ENCODE assay signal across 1 cellular context in genomic region chr6:159997498-159998101, GRCh38.
TF ChIP-seq lines count a peak whose summit lies in the region.

No MANE protein-coding gene starts in this region.

TF ChIP-seq in K562, 482 proteins besides CTCF, POLR2A, EP300 and RAD21 (continued from another document):
- TF ChIP-seq, protein P1, sequence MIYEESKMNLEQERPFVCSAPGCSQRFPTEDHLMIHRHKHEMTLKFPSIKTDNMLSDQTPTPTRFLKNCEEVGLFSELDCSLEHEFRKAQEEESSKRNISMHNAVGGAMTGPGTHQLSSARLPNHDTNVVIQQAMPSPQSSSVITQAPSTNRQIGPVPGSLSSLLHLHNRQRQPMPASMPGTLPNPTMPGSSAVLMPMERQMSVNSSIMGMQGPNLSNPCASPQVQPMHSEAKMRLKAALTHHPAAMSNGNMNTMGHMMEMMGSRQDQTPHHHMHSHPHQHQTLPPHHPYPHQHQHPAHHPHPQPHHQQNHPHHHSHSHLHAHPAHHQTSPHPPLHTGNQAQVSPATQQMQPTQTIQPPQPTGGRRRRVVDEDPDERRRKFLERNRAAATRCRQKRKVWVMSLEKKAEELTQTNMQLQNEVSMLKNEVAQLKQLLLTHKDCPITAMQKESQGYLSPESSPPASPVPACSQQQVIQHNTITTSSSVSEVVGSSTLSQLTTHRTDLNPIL (CRISPR knock-in tag; IDR thresholded peaks at IDR 0.05): no peak
- TF ChIP-seq HMG20B (CRISPR knock-in tag; IDR thresholded peaks at IDR 0.05) (no peak), ESRRA (IDR thresholded peaks at IDR 0.05; ENCODE audit: borderline replicate concordance, low read depth) (no peak), TBL1XR1 (IDR thresholded peaks at IDR 0.05; ENCODE audit: low read length in 2 of 2) (no peak), EP400 (IDR thresholded peaks at IDR 0.05) (no peak), TCF7 (IDR thresholded peaks at IDR 0.05; ENCODE audit: borderline replicate concordance) (no peak), ZNF311 (CRISPR knock-in tag; IDR thresholded peaks at IDR 0.05) (no peak), HDAC8 (tag; IDR thresholded peaks at IDR 0.05) (no peak), ZNF347 (CRISPR knock-in tag; IDR thresholded peaks at IDR 0.05; ENCODE audit: low read depth) (no peak)
- TF ChIP-seq, protein P2, sequence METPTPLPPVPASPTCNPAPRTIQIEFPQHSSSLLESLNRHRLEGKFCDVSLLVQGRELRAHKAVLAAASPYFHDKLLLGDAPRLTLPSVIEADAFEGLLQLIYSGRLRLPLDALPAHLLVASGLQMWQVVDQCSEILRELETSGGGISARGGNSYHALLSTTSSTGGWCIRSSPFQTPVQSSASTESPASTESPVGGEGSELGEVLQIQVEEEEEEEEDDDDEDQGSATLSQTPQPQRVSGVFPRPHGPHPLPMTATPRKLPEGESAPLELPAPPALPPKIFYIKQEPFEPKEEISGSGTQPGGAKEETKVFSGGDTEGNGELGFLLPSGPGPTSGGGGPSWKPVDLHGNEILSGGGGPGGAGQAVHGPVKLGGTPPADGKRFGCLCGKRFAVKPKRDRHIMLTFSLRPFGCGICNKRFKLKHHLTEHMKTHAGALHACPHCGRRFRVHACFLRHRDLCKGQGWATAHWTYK (CRISPR knock-in tag; IDR thresholded peaks at IDR 0.05): no peak
